ENCODE assay signal across 18 cellular contexts in genomic region chr9:133934512-133935221, GRCh38. TPM values are rescaled to one million over a fixed set of nuclear protein-coding genes. Genes with fewer than 3 reads are reported as not detected.
DNase-seq lines count a peak whose midpoint lies in the region; ATAC-seq and TF ChIP-seq lines count a peak whose summit lies in the region.
"Had no signal": no experiment of that assay in that cellular context is flagged by ENCODE, and none has a peak within 500 bp of the region (broad histone marks: within the 10 kb centered on the region; RNA-seq: fewer than 3 reads in every experiment).

No MANE protein-coding gene starts in this region.

- no peaks in the 10 kb centered on the region for H3K9me3 ChIP-seq in tibial nerve
- H3K9me3 ChIP-seq: MG63, mucosa of descending colon, pancreas had no signal

- H3K4me3 ChIP-seq in tibial nerve (peak overlapping the region in 1 of 4 donors; percentile 7), dorsolateral prefrontal cortex (peak overlapping the region in 4 of 59 donors; percentile 10 to 31 (median 24))
- H3K4me3 ChIP-seq: hepatocyte, MG63, mucosa of descending colon, pancreas had no signal

- ATAC-seq in Right ventricle myocardium superior (ENCODE audit: poor library complexity) (peak; percentile 70), GM21786 (IDR thresholded peaks at IDR 0.05; ENCODE audit: unreplicated experiment) (no peak)
- ATAC-seq: activated CD8-positive, alpha-beta memory T cell treated with anti-CD3 and anti-CD28 coated beads, Interleukin-2, amount 10 ng/mL, durations not matched to agents 7 days and 5 days had no signal

- H3K4me1 ChIP-seq in tibial nerve = peaks cover 0 to 44% (median 15%) of the 10 kb centered on the region in 4 donors

- H3K4me3 Mint-ChIP-seq in nephron = no peak overlapping the region
- H3K4me3 Mint-ChIP-seq: activated CD8-positive, alpha-beta memory T cell treated with anti-CD3 and anti-CD28 coated beads, Interleukin-2, amount 10 ng/mL, durations not matched to agents 7 days and 5 days; stimulated activated naive CD8-positive, alpha-beta T cell treated with anti-CD3 and anti-CD28 coated beads, Interleukin-15, Interleukin-2, amounts not matched to agents 100 ng/mL and 50 ng/mL, for 24 hours had no signal

- H3K4me1 Mint-ChIP-seq in nephron = peaks cover 54% of the 10 kb centered on the region
- H3K4me1 Mint-ChIP-seq: activated CD8-positive, alpha-beta memory T cell treated with anti-CD3 and anti-CD28 coated beads, Interleukin-2, amount 10 ng/mL, durations not matched to agents 7 days and 5 days had no signal

- peaks cover 0 to 18% (median 0%) of the 10 kb centered on the region in 3 donors for H3K36me3 ChIP-seq in tibial nerve
- H3K36me3 ChIP-seq: pancreas had no signal

- H3K27ac Mint-ChIP-seq in nephron = peak overlapping the region in 2 of 3 experiments; percentile 9 to 45
- H3K27ac Mint-ChIP-seq: activated CD8-positive, alpha-beta memory T cell treated with anti-CD3 and anti-CD28 coated beads, Interleukin-2, amount 10 ng/mL, durations not matched to agents 7 days and 5 days; stimulated activated naive CD8-positive, alpha-beta T cell treated with anti-CD3 and anti-CD28 coated beads, Interleukin-15, Interleukin-2, amounts not matched to agents 100 ng/mL and 50 ng/mL, for 24 hours had no signal

- H3K36me3 Mint-ChIP-seq in nephron (ENCODE audit: low read depth) = peaks cover 14% of the 10 kb centered on the region
- H3K36me3 Mint-ChIP-seq: activated CD8-positive, alpha-beta memory T cell treated with anti-CD3 and anti-CD28 coated beads, Interleukin-2, amount 10 ng/mL, durations not matched to agents 7 days and 5 days had no signal

- intact Hi-C loops in Right ventricle myocardium superior (cut with DNase I) (no loop called here), dorsolateral prefrontal cortex (cut with DNase I) (no loop called here)

- no peak for TF ChIP-seq POLR2A in tibial nerve (IDR thresholded peaks at IDR 0.05)

- H3K27me3 Mint-ChIP-seq in nephron (ENCODE audit: low read depth) = no peaks in the 10 kb centered on the region
- H3K27me3 Mint-ChIP-seq: activated CD8-positive, alpha-beta memory T cell treated with anti-CD3 and anti-CD28 coated beads, Interleukin-2, amount 10 ng/mL, durations not matched to agents 7 days and 5 days; stimulated activated naive CD8-positive, alpha-beta T cell treated with anti-CD3 and anti-CD28 coated beads, Interleukin-15, Interleukin-2, amounts not matched to agents 100 ng/mL and 50 ng/mL, for 24 hours had no signal

- DNase-seq in Right ventricle myocardium superior (peak; percentile 66), tibial nerve (ENCODE audit: low spot score in 2 of 2) (no peak), globus pallidus (ENCODE audit: low spot score) (no peak), dorsolateral prefrontal cortex (no peak)
- DNase-seq in activated CD4-positive, alpha-beta T cell treated with anti-CD3 and anti-CD28 coated beads, Interleukin-2, amount 50 U/mL, for 4 hours = no peak
- DNase-seq: activated CD8-positive, alpha-beta memory T cell treated with anti-CD3 and anti-CD28 coated beads, Interleukin-2, amount 10 ng/mL, durations not matched to agents 7 days and 5 days; Calu3; MG63; NCI-H1930; NCI-H446 treated with DMSO at 0.1 percent for 48 hours; SIG-M5 had no signal

- H3K9me3 Mint-ChIP-seq in nephron = no peaks in the 10 kb centered on the region
- H3K9me3 Mint-ChIP-seq: stimulated activated naive CD8-positive, alpha-beta T cell treated with anti-CD3 and anti-CD28 coated beads, Interleukin-15, Interleukin-2, amounts not matched to agents 100 ng/mL and 50 ng/mL, for 24 hours had no signal

- 41 to 45% methylated on average over 17 to 18 of the region's 18 CpGs for WGBS in tibial nerve, 2 donors

- TF ChIP-seq EP300 in tibial nerve (IDR thresholded peaks at IDR 0.05) = peak in 1 of 2 donors; percentile 34

- peak overlapping the region; percentile 41 for H3K27ac ChIP-seq in angular gyrus (ENCODE audit: low read depth, low read length)
- H3K27ac ChIP-seq in tibial nerve = peak overlapping the region in 3 of 4 donors; percentile 63 to 83 (median 79)
- H3K27ac ChIP-seq in dorsolateral prefrontal cortex = peak overlapping the region in 29 of 59 donors; percentile 2 to 69 (median 34)

- no peak for TF ChIP-seq CTCF in nephron (IDR thresholded peaks at IDR 0.05; ENCODE audit: unreplicated experiment in 3 of 3)
- no peak for TF ChIP-seq CTCF in tibial nerve (IDR thresholded peaks at IDR 0.05)
- no peak for TF ChIP-seq CTCF in dorsolateral prefrontal cortex (IDR thresholded peaks at IDR 0.05 in 54 of 56, conservative IDR thresholded peaks at IDR 0.05 in 2 of 56; ENCODE audit: low read depth in 1 of 56, partially characterized antibody in 56 of 56)

- H3K27me3 ChIP-seq in tibial nerve (no peaks in the 10 kb centered on the region), dorsolateral prefrontal cortex (no peaks in the 10 kb centered on the region)
- H3K27me3 ChIP-seq: hepatocyte, MG63, pancreas had no signal

RNA-seq across cellular contexts. Expression of gene VAV2, which starts 57.5 kb away (rescaled TPM):
- total RNA-seq in Right ventricle myocardium superior (4.9 TPM), tibial nerve (10 to 100 TPM; 10.3 to 20.1 (median 13.1) TPM), dorsolateral prefrontal cortex (10 to 100 TPM in 119 of 120 experiments, 1 to 10 TPM in 1; 8.9 to 27.9 (median 16.7) TPM)
